ENCODE assay signal across 8 cellular contexts in genomic region chr1:12231276-12231595, GRCh38. TPM values are rescaled to one million over a fixed set of nuclear protein-coding genes. Genes with fewer than 3 reads are reported as not detected.
A peak's percentile ranks its signal among the peaks of the same experiment; 100 is the strongest.
DNase-seq lines count a peak whose midpoint lies in the region; ATAC-seq and TF ChIP-seq lines count a peak whose summit lies in the region.

No MANE protein-coding gene starts in this region.

- peaks cover 4% of the 10 kb centered on the region for H3K4me1 Mint-ChIP-seq in activated T-helper 17 cell treated with anti-CD3 and anti-CD28 coated beads, Interleukin-2, amount 50 U/mL, for 72 hours

- peaks cover 16 to 24% of the 10 kb centered on the region in 2 experiments for H3K4me1 ChIP-seq in HCT116 (ENCODE audit: control insufficient read depth in 1 of 2, insufficient read depth in 2 of 2, low read length in 2 of 2)
- H3K4me1 ChIP-seq in iPS DF 6.9 (ENCODE audit: control insufficient read depth, insufficient read depth, low read length) = no peaks in the 10 kb centered on the region

- H3K36me3 ChIP-seq in HCT116 (ENCODE audit: control insufficient read depth in 1 of 2, insufficient read depth in 2 of 2, low read length in 2 of 2) (no peaks in the 10 kb centered on the region), iPS DF 6.9 (ENCODE audit: control insufficient read depth, insufficient read depth, low read length) (no peaks in the 10 kb centered on the region)

- H3K4me2 ChIP-seq in HCT116 (ENCODE audit: low read length) = peak overlapping the region; percentile 90

- CTCF ChIA-PET in HCT116 (lab: Charles Lee) = no interaction called here

- RAD21 ChIA-PET in HCT116 (lab: Charles Lee; ENCODE audit: low non-redundant PET in 1 of 2, low total read pairs in 2 of 2, uncharacterized antibody in 2 of 2, unreplicated experiment in 2 of 2) = no interaction called here

- H3K9ac ChIP-seq in HCT116 (ENCODE audit: low read length) = peak overlapping the region; percentile 80

- no peak for DNase-seq in HCT116 (ENCODE audit: low read depth, low spot score)
- no peak for DNase-seq in iPS DF 6.9 (ENCODE audit: low read depth, low spot score)
- DNase-seq in Kasumi-1 (lab: John Stamatoyannopoulos, UW) = no peak
- no peak for DNase-seq in NCI-H510A (lab: John Stamatoyannopoulos, UW)
- DNase-seq in SKM-1 (lab: John Stamatoyannopoulos, UW; ENCODE audit: unreplicated experiment) = no peak

- no peaks in the 10 kb centered on the region for H3K9me3 Mint-ChIP-seq in activated T-helper 17 cell treated with anti-CD3 and anti-CD28 coated beads, Interleukin-2, amount 50 U/mL, for 72 hours

- H3K9me2 ChIP-seq in HCT116 (ENCODE audit: insufficient read depth) = no peaks in the 10 kb centered on the region

- H3K4me3 Mint-ChIP-seq in activated T-helper 17 cell treated with anti-CD3 and anti-CD28 coated beads, Interleukin-2, amount 50 U/mL, for 72 hours = peak overlapping the region; percentile 72

- no peak for TF ChIP-seq POLR2A in HCT116 (IDR thresholded peaks at IDR 0.05; ENCODE audit: borderline replicate concordance, extremely low read depth, insufficient read depth, insufficient read length)

- H3K27ac Mint-ChIP-seq in activated T-helper 17 cell treated with anti-CD3 and anti-CD28 coated beads, Interleukin-2, amount 50 U/mL, for 72 hours = no peak overlapping the region

- H3K4me3 ChIP-seq in HCT116 (replicated peaks in 1 of 2; ENCODE audit: low read depth in 1 of 2, low read length in 2 of 2) (peak overlapping the region; percentile 93 to 94), iPS DF 6.9 (ENCODE audit: low read length) (peak overlapping the region; percentile 74; the same call in 1 of the 2 replicates), skin epidermis (peak overlapping the region; percentile 80 to 100 (median 99))

- no CpG with 5 or more reads among the region's 4 CpGs for WGBS in iPS DF 6.9 (ENCODE audit: insufficient coverage, insufficient read length)

- H3K27ac ChIP-seq in HCT116 (ENCODE audit: low read depth, low read length) (peak overlapping the region; percentile 63), iPS DF 6.9 (ENCODE audit: low read length) (no peak overlapping the region), skin epidermis (peak overlapping the region; percentile 93 to 99 (median 98))

- no peak for TF ChIP-seq RAD21 in HCT116 (IDR thresholded peaks at IDR 0.05; ENCODE audit: low read depth)

- H3K27me3 ChIP-seq in HCT116 (ENCODE audit: insufficient read depth, low read length) (no peaks in the 10 kb centered on the region), iPS DF 6.9 (ENCODE audit: control insufficient read depth, insufficient read depth, low read length) (no peaks in the 10 kb centered on the region)

- ATAC-seq in HCT116 (no peak; the same call in 1 of the 2 replicates), HG03039 (IDR thresholded peaks at IDR 0.05; ENCODE audit: unreplicated experiment) (no peak)
- no peak for ATAC-seq in activated T-helper 17 cell treated with anti-CD3 and anti-CD28 coated beads, Interleukin-2, amount 50 U/mL, for 72 hours (replicated peaks)

- no peak overlapping the region for H2AFZ ChIP-seq in HCT116 (ENCODE audit: low read depth, low read length, poor library complexity, severe bottlenecking)

- peaks cover 18% of the 10 kb centered on the region for H3K36me3 Mint-ChIP-seq in activated T-helper 17 cell treated with anti-CD3 and anti-CD28 coated beads, Interleukin-2, amount 50 U/mL, for 72 hours (ENCODE audit: low read depth)

- intact Hi-C loops in HCT116 (cut with micrococcal nuclease) = no loop called here

- H3K79me2 ChIP-seq in HCT116 (ENCODE audit: insufficient read depth, low read length) = peaks cover 39% of the 10 kb centered on the region

- H3K9me3 ChIP-seq in HCT116 (ENCODE audit: control insufficient read depth in 1 of 2, insufficient read depth in 1 of 2, low read depth in 1 of 2, low read length in 2 of 2) (no peaks in the 10 kb centered on the region), iPS DF 6.9 (ENCODE audit: control insufficient read depth, insufficient read depth, low read length) (no peaks in the 10 kb centered on the region)

- POLR2A ChIA-PET in HCT116 (lab: Charles Lee) = no interaction called here

- no TSS peak for BruUV-seq in HCT116 (replicated peaks; lab: Mats Ljungman, UMichigan)

- no peaks in the 10 kb centered on the region for H3K27me3 Mint-ChIP-seq in activated T-helper 17 cell treated with anti-CD3 and anti-CD28 coated beads, Interleukin-2, amount 50 U/mL, for 72 hours

- no peaks in the 10 kb centered on the region for H4K20me1 ChIP-seq in HCT116 (ENCODE audit: insufficient read depth)

- TF ChIP-seq CTCF in HCT116 (IDR thresholded peaks at IDR 0.05 in 2 of 3, conservative IDR thresholded peaks at IDR 0.05 in 1 of 3; ENCODE audit: borderline replicate concordance in 1 of 3, insufficient read depth in 1 of 3, low read depth in 2 of 3, low read length in 2 of 3) = no peak

TF ChIP-seq in HCT116, 20 proteins besides CTCF, POLR2A, EP300 and RAD21:
- TF ChIP-seq SP1 (IDR thresholded peaks at IDR 0.05; ENCODE audit: low read depth) (no peak), ZBTB33 (IDR thresholded peaks at IDR 0.05; ENCODE audit: extremely low read depth, insufficient replicate concordance, low read length) (no peak), CEBPB (IDR thresholded peaks at IDR 0.05; ENCODE audit: low read depth) (no peak), EZH2phosphoT487 (IDR thresholded peaks at IDR 0.05; ENCODE audit: borderline replicate concordance) (no peak), ZFX (IDR thresholded peaks at IDR 0.05) (no peak), EZH2 (IDR thresholded peaks at IDR 0.05) (no peak), YY1 (IDR thresholded peaks at IDR 0.05; ENCODE audit: extremely low read depth, insufficient replicate concordance, low read depth, low read length) (no peak), FOSL1 (IDR thresholded peaks at IDR 0.05; ENCODE audit: low read depth) (no peak), POLR2AphosphoS5 (IDR thresholded peaks at IDR 0.05; ENCODE audit: low read depth, low read length) (no peak), TCF7L2 (IDR thresholded peaks at IDR 0.05; ENCODE audit: borderline replicate concordance, extremely low read depth, insufficient read depth, insufficient read length) (no peak), ELF1 (IDR thresholded peaks at IDR 0.05; ENCODE audit: borderline replicate concordance, low read depth) (no peak), EGR1 (IDR thresholded peaks at IDR 0.05; ENCODE audit: low read depth) (no peak), ZNF274 (IDR thresholded peaks at IDR 0.05; ENCODE audit: low read depth, low read length) (no peak), SIN3A (IDR thresholded peaks at IDR 0.05; ENCODE audit: low read depth) (no peak)

RNA-seq across cellular contexts. Expression of gene VPS13D, which starts 1.4 kb away (rescaled TPM):
- total RNA-seq in HCT116 (2021; ENCODE audit: unreplicated experiment) = 31.6 TPM
- 15.1 and 15.3 TPM in 2 replicates for polyA plus RNA-seq in HCT116 (2012)
- total RNA-seq in activated T-helper 17 cell treated with anti-CD3 and anti-CD28 coated beads, Interleukin-2, amount 50 U/mL, for 72 hours = 10 to 100 TPM; 30.4 to 35.6 TPM
